Comparison of ENCODE assay signal across 13 cellular contexts in genomic region chr4:146134761-146135160, GRCh38. TPM values are rescaled to one million over a fixed set of nuclear protein-coding genes. Genes with fewer than 3 reads are reported as not detected.
DNase-seq lines count a peak whose midpoint lies in the region; ATAC-seq, FAIRE-seq and TF ChIP-seq lines count a peak whose summit lies in the region.
"Had no signal": no experiment of that assay in that cellular context is flagged by ENCODE, and none has a peak within 500 bp of the region (broad histone marks: within the 10 kb centered on the region; RNA-seq: fewer than 3 reads in every experiment).

No MANE protein-coding gene starts in this region.

- H3K9me3 Mint-ChIP-seq in CD4-positive, alpha-beta T cell, result no peaks in the 10 kb centered on the region
- H3K9me3 Mint-ChIP-seq: activated naive CD8-positive, alpha-beta T cell treated with anti-CD3 and anti-CD28 coated beads, Interleukin-2, amount 50 U/mL, for 24 hours had no signal

- TF ChIP-seq POLR2A in uterus (IDR thresholded peaks at IDR 0.05), result no peak

- no peak overlapping the region for H3K4me3 Mint-ChIP-seq in CD4-positive, alpha-beta T cell
- H3K4me3 Mint-ChIP-seq: activated naive CD8-positive, alpha-beta T cell treated with anti-CD3 and anti-CD28 coated beads, Interleukin-2, amount 50 U/mL, for 24 hours had no signal

- CTCF ChIA-PET in CD4-positive, alpha-beta T cell (lab: Charles Lee), result no interaction called here

- H3K27me3 ChIP-seq in small intestine (ENCODE audit: control insufficient read depth in 2 of 2, insufficient read depth in 2 of 2, low read length in 2 of 2) (no peaks in the 10 kb centered on the region), uterus (no peaks in the 10 kb centered on the region)
- H3K27me3 ChIP-seq in CD4-positive, alpha-beta T cell (ENCODE audit: control insufficient read depth, insufficient read depth, low read length), result peaks cover 5% of the 10 kb centered on the region

- H3K4me1 Mint-ChIP-seq in CD4-positive, alpha-beta T cell (ENCODE audit: low read depth), result no peaks in the 10 kb centered on the region

- peaks cover 30% of the 10 kb centered on the region for H3K27me3 Mint-ChIP-seq in CD4-positive, alpha-beta T cell

- H3K36me3 ChIP-seq in small intestine (ENCODE audit: control insufficient read depth in 2 of 2, insufficient read depth in 2 of 2, low read length in 2 of 2) (no peaks in the 10 kb centered on the region), uterus (no peaks in the 10 kb centered on the region)

- ATAC-seq in HG03565 (IDR thresholded peaks at IDR 0.05; ENCODE audit: unreplicated experiment), result no peak
- no peak for ATAC-seq in CD4-positive, alpha-beta T cell (ENCODE audit: poor library complexity)
- ATAC-seq: activated naive CD8-positive, alpha-beta T cell treated with anti-CD3 and anti-CD28 coated beads, Interleukin-2, amount 50 U/mL, for 24 hours; HCT116 had no signal

- POLR2A ChIA-PET in CD4-positive, alpha-beta T cell (lab: Charles Lee), result no interaction called here

- 16 to 52% (median 34%) methylated on average over 6 of the region's 6 CpGs for WGBS in small intestine, 3 donors

- no peak for FAIRE-seq in small intestine (lab: Jason Lieb, UNC)

- H3K9me3 ChIP-seq in small intestine (ENCODE audit: control insufficient read depth, low read depth) (no peaks in the 10 kb centered on the region), uterus (no peaks in the 10 kb centered on the region)
- H3K9me3 ChIP-seq in CD4-positive, alpha-beta T cell (ENCODE audit: control insufficient read depth, low read length), result no peaks in the 10 kb centered on the region

- TF ChIP-seq CTCF in VCaP (conservative IDR thresholded peaks at IDR 0.05), result no peak
- no peak for TF ChIP-seq CTCF in uterus (IDR thresholded peaks at IDR 0.05)
- TF ChIP-seq CTCF in CD4-positive, alpha-beta T cell (IDR thresholded peaks at IDR 0.05), result no peak

- peak; percentile 3 for DNase-seq in NCI-H1436 treated with DMSO at 0.1 percent for 48 hours (lab: John Stamatoyannopoulos, UW)
- peak; percentile 34 for DNase-seq in fibroblast of the conjunctiva (ENCODE audit: low read depth)
- DNase-seq in small intestine, result peak; percentile 52
- DNase-seq in dedifferentiated amniotic fluid mesenchymal stem cell (ENCODE audit: extremely low spot score), result no peak
- no peak for DNase-seq in uterus
- DNase-seq in CD4-positive, alpha-beta T cell, result no peak
- DNase-seq: activated CD4-positive, alpha-beta T cell treated with anti-CD3 and anti-CD28 coated beads, Interleukin-2, amount 50 U/mL, for 1 hour; activated naive CD8-positive, alpha-beta T cell treated with anti-CD3 and anti-CD28 coated beads, Interleukin-2, amount 50 U/mL, for 24 hours; EL; NCI-H187 had no signal

- H3K36me3 Mint-ChIP-seq in CD4-positive, alpha-beta T cell (ENCODE audit: low read depth), result no peaks in the 10 kb centered on the region

- H3K27ac Mint-ChIP-seq in CD4-positive, alpha-beta T cell, result no peak overlapping the region
- H3K27ac Mint-ChIP-seq: activated naive CD8-positive, alpha-beta T cell treated with anti-CD3 and anti-CD28 coated beads, Interleukin-2, amount 50 U/mL, for 24 hours had no signal

- no peak overlapping the region for H3K4me3 ChIP-seq in small intestine (ENCODE audit: low read depth in 1 of 2, low read length in 2 of 2)
- H3K4me3 ChIP-seq in uterus, result no peak overlapping the region

- H3K27ac ChIP-seq in VCaP (peak overlapping the region; percentile 85), small intestine (ENCODE audit: low read depth in 1 of 2, low read length in 1 of 2) (no peak overlapping the region), uterus (no peak overlapping the region)
- no peak overlapping the region for H3K27ac ChIP-seq in CD4-positive, alpha-beta T cell (ENCODE audit: low read depth, low read length)

- intact Hi-C loops in uterus (cut with DNase I; ENCODE audit: low total_unique reads), result no loop called here
- intact Hi-C loops in CD4-positive, alpha-beta T cell (cut with DNase I, micrococcal nuclease), result no loop called here

- no peaks in the 10 kb centered on the region for H3K4me1 ChIP-seq in small intestine (ENCODE audit: control insufficient read depth in 2 of 2, insufficient read depth in 1 of 2, low read depth in 1 of 2, low read length in 1 of 2)
- no peaks in the 10 kb centered on the region for H3K4me1 ChIP-seq in uterus

RNA-seq across cellular contexts. Expression of gene LSM6, which starts 40.8 kb away (rescaled TPM):
- polyA plus RNA-seq in small intestine, result 10 to 100 TPM; 36.5 to 75.8 (median 65.9) TPM
- total RNA-seq in uterus, result 10 to 100 TPM in 3 of 4 donors, 1 to 10 TPM in 1; 8.7 to 56.8 (median 31.2) TPM
- total RNA-seq in CD4-positive, alpha-beta T cell, result 10 to 100 TPM; 33.8 to 34.2 TPM

Comparison
In these comparisons a context has a peak if more than half of its experiments do, and no peak if none do; other contexts are left out.
1. DNase-seq: peak in NCI-H1436 treated with DMSO at 0.1 percent for 48 hours (single experiment), fibroblast of the conjunctiva (single experiment) and small intestine (single experiment); none in dedifferentiated amniotic fluid mesenchymal stem cell (single experiment), uterus (0 of 2) and CD4-positive, alpha-beta T cell (0 of 10).